In the genomic region with DNA sequence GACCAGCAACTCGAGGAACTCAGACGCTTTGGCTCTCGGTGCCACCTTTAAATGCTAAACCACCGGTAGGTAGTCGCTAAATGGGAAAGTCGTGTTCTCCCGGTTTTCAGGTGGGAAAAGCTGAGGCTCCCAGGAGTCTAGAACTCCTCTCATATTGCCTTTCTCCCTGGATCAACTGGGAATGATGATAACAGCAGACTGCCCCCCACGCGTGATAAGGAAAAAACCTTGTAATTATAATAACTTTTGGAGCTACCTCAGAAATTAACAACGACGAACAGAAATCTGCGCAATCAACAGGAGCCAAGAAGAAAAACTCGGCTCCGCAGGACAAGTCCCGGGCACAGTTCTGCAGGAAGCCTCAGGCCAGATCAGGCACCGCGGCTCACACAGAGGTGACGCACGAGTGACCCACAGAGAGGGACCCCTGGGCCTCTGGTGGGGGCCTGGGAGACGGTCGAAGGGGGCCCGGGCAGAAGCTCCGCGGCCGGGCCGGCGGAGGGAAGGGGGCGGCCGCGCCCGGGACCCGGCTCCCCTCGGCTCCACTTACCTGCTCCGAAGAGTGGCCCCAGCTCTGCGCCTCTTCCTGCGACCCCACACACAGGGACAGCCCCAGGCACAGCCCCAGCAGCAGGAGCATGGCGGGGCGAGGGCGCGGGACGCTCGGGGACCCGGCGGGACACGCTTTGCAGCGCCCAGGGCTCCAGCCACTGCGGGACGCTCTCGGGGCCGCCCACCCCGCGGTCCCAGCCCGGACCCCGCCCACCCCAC, we compare ENCODE assay signal across 9 cellular contexts. TPM values are rescaled to one million over a fixed set of nuclear protein-coding genes. Genes with fewer than 3 reads are reported as not detected.
DNase-seq lines count a peak whose midpoint lies in the region; ATAC-seq and TF ChIP-seq lines count a peak whose summit lies in the region.
"Had no signal": no experiment of that assay in that cellular context is flagged by ENCODE, and none has a peak within 500 bp of the region (broad histone marks: within the 10 kb centered on the region; RNA-seq: fewer than 3 reads in every experiment).

A gene (minus strand): TSS at position 714 of the 771 bp plus-strand sequence. CDS start 74 bp downstream, at position 640.

- CTCF ChIA-PET in activated CD4-positive, alpha-beta T cell treated with anti-CD3 and anti-CD28 coated beads, Interleukin-2, amount 10 ng/mL, durations not matched to agents 7 days and 5 days (lab: Charles Lee) = interaction anchor here (1.1 kb wide), 1 partner anchor 77 kb away, joined by 3 read pairs; no protein-coding TSS in a partner anchor

- no peaks in the 10 kb centered on the region for H3K36me3 Mint-ChIP-seq in activated CD4-positive, alpha-beta T cell treated with anti-CD3 and anti-CD28 coated beads, Interleukin-2, amount 10 ng/mL, durations not matched to agents 7 days and 5 days (ENCODE audit: low read depth)

- H3K27me3 ChIP-seq in effector memory CD4-positive, alpha-beta T cell (replicated peaks; ENCODE audit: control insufficient read depth, insufficient read depth, low read length, poor library complexity, severe bottlenecking) = peaks cover 29% of the 10 kb centered on the region
- H3K27me3 ChIP-seq in upper lobe of right lung = peaks cover 28% of the 10 kb centered on the region

- no peak for DNase-seq in activated CD4-positive, alpha-beta T cell treated with anti-CD3 and anti-CD28 coated beads, Interleukin-2, amount 10 ng/mL, durations not matched to agents 7 days and 5 days
- no peak for DNase-seq in activated CD4-positive, alpha-beta T cell treated with anti-CD3 and anti-CD28 coated beads, Interleukin-2, amount 50 U/mL, for 48 hours
- DNase-seq in effector memory CD4-positive, alpha-beta T cell = no peak
- DNase-seq in mucosa of gallbladder (ENCODE audit: low spot score) (no peak), upper lobe of right lung (no peak), HUDEP-2 (lab: John Stamatoyannopoulos, UW; ENCODE audit: unreplicated experiment in 76 of 76) (no peak), AG08396 (ENCODE audit: low spot score) (no peak), posterior cingulate gyrus (no peak)

- POLR2A ChIA-PET in activated CD4-positive, alpha-beta T cell treated with anti-CD3 and anti-CD28 coated beads, Interleukin-2, amount 10 ng/mL, durations not matched to agents 7 days and 5 days (lab: Charles Lee) = interaction anchor here (0.6 kb wide), 1 partner anchor 99 kb away, joined by 14 read pairs; no protein-coding TSS in a partner anchor

- H3K27ac Mint-ChIP-seq in activated CD4-positive, alpha-beta T cell treated with anti-CD3 and anti-CD28 coated beads, Interleukin-2, amount 10 ng/mL, durations not matched to agents 7 days and 5 days = no peak within 1 kb of the TSS

- ATAC-seq in upper lobe of right lung = peak; percentile 54

- peak within 1 kb of the TSS; percentile 47 for H3K4me3 Mint-ChIP-seq in activated CD4-positive, alpha-beta T cell treated with anti-CD3 and anti-CD28 coated beads, Interleukin-2, amount 10 ng/mL, durations not matched to agents 7 days and 5 days

- H3K4me1 ChIP-seq in effector memory CD4-positive, alpha-beta T cell (ENCODE audit: control insufficient read depth, insufficient read depth, low read length, poor library complexity, severe bottlenecking) = peaks cover 9% of the 10 kb centered on the region
- H3K4me1 ChIP-seq in upper lobe of right lung = peaks cover 17% of the 10 kb centered on the region

- peak within 1 kb of the TSS; percentile 48 for H3K4me3 ChIP-seq in effector memory CD4-positive, alpha-beta T cell (ENCODE audit: insufficient read depth, low read depth, low read length, poor library complexity, severe bottlenecking)
- H3K4me3 ChIP-seq in upper lobe of right lung = peak within 1 kb of the TSS; percentile 61

- H3K27me3 Mint-ChIP-seq in activated CD4-positive, alpha-beta T cell treated with anti-CD3 and anti-CD28 coated beads, Interleukin-2, amount 10 ng/mL, durations not matched to agents 7 days and 5 days = peaks cover 63% of the 10 kb centered on the region

- no peaks in the 10 kb centered on the region for H3K36me3 ChIP-seq in effector memory CD4-positive, alpha-beta T cell (ENCODE audit: control insufficient read depth, insufficient read depth, low read length)
- no peaks in the 10 kb centered on the region for H3K36me3 ChIP-seq in upper lobe of right lung

- no peak within 1 kb of the TSS for H3K27ac ChIP-seq in effector memory CD4-positive, alpha-beta T cell (ENCODE audit: insufficient read depth, low read length, poor library complexity, severe bottlenecking)
- peak within 1 kb of the TSS; percentile 9 for H3K27ac ChIP-seq in upper lobe of right lung

- no peaks in the 10 kb centered on the region for H3K9me3 ChIP-seq in effector memory CD4-positive, alpha-beta T cell (ENCODE audit: control insufficient read depth, low read length)
- H3K9me3 ChIP-seq in upper lobe of right lung = no peaks in the 10 kb centered on the region

- H3K4me1 Mint-ChIP-seq in activated CD4-positive, alpha-beta T cell treated with anti-CD3 and anti-CD28 coated beads, Interleukin-2, amount 10 ng/mL, durations not matched to agents 7 days and 5 days = peaks cover 11% of the 10 kb centered on the region

- no peak for TF ChIP-seq CTCF in upper lobe of right lung (IDR thresholded peaks at IDR 0.05)

- no peaks in the 10 kb centered on the region for H3K9me3 Mint-ChIP-seq in activated CD4-positive, alpha-beta T cell treated with anti-CD3 and anti-CD28 coated beads, Interleukin-2, amount 10 ng/mL, durations not matched to agents 7 days and 5 days

- intact Hi-C loops in upper lobe of right lung (cut with DNase I) (no loop called here), posterior cingulate gyrus (cut with DNase I) (no loop called here)

RNA-seq across cellular contexts. Expression of the gene that starts here (rescaled TPM):
- not detected for total RNA-seq in activated CD4-positive, alpha-beta T cell treated with anti-CD3 and anti-CD28 coated beads, Interleukin-2, amount 10 ng/mL, durations not matched to agents 7 days and 5 days
- total RNA-seq in mucosa of gallbladder (42.0 TPM), upper lobe of right lung (10.5 TPM)
- total RNA-seq: HT1080 had no signal

Comparison
In these comparisons a context has a peak if more than half of its experiments do, and no peak if none do; other contexts are left out.
1. RNA of the gene that starts here (total RNA-seq): 42.0 TPM in mucosa of gallbladder (single experiment) and 10.5 TPM in upper lobe of right lung (single experiment); not detected in activated CD4-positive, alpha-beta T cell treated with anti-CD3 and anti-CD28 coated beads, Interleukin-2, amount 10 ng/mL, durations not matched to agents 7 days and 5 days; every median in the first group is over 10 times any median in the second.